ENCODE assay signal across 1 cellular context in genomic region chr6:138241381-138241780, GRCh38.
TF ChIP-seq lines count a peak whose summit lies in the region.

No MANE protein-coding gene starts in this region.

TF ChIP-seq in GM23338, 12 proteins besides CTCF, POLR2A, EP300 and RAD21 (continued from another document):
- TF ChIP-seq ZNF462 (CRISPR knock-in tag; IDR thresholded peaks at IDR 0.05) = no peak
- no peak for TF ChIP-seq EZH2phosphoT487 (IDR thresholded peaks at IDR 0.05; ENCODE audit: unreplicated experiment)
- no peak for TF ChIP-seq NANOG (IDR thresholded peaks at IDR 0.05; ENCODE audit: borderline replicate concordance)
